ENCODE assay signal across 23 cellular contexts in the genomic region with DNA sequence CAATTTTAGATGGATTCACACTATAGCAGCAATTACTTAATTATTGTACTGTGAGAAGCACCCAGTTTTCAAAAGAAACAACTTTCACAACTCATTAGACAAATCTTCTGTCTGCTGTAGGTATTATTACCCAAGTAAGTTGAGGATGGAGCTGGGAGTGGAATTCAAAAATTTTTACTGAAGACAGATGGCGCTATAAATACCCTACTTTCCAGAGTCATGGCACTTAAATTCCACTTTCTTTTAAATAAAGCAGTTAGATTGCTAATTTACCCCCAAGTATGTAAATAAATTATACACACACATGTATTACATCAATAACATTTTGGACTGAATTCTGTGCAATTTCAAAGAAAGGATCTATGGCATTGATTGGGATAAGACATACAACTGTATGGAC.
"Had no signal": no experiment of that assay in that cellular context is flagged by ENCODE, and none has a peak within 500 bp of the region (broad histone marks: within the 10 kb centered on the region; RNA-seq: fewer than 3 reads in every experiment).

No MANE protein-coding gene starts in this region.

- H3K27me3 Mint-ChIP-seq: progenitor cell of endocrine pancreas had no signal

- H3K4me3 ChIP-seq: colonic mucosa, gastroesophageal sphincter, lung, right atrium auricular region, tibial nerve, uterus had no signal

- H3K4me1 ChIP-seq: colonic mucosa, gastroesophageal sphincter, right atrium auricular region, tibial nerve, uterus had no signal

- H3K27me3 ChIP-seq: colonic mucosa, gastroesophageal sphincter, right atrium auricular region, tibial nerve, uterus had no signal

- H3K9me3 Mint-ChIP-seq: activated B cell treated with CpG ODN at 0.5 μM for 24 hours; activated CD8-positive, alpha-beta T cell treated with anti-CD3 and anti-CD28 coated beads for 36 hours; mesothelial cell of epicardium; nephron progenitor cell had no signal

- H3K4me3 Mint-ChIP-seq: activated B cell treated with CpG ODN at 0.5 μM for 24 hours; activated CD8-positive, alpha-beta T cell treated with anti-CD3 and anti-CD28 coated beads for 36 hours; activated naive CD8-positive, alpha-beta T cell; mesothelial cell of epicardium; nephron progenitor cell had no signal

- H3K36me3 Mint-ChIP-seq: activated naive CD8-positive, alpha-beta T cell; mesothelial cell of epicardium had no signal

- H3K9me3 ChIP-seq: colonic mucosa, gastroesophageal sphincter, right atrium auricular region, tibial nerve, uterus had no signal

- FAIRE-seq: endothelial cell of umbilical vein, small intestine had no signal

- H3K4me1 Mint-ChIP-seq: activated B cell treated with CpG ODN at 0.5 μM for 24 hours, mesothelial cell of epicardium, nephron progenitor cell had no signal

- ATAC-seq: activated CD8-positive, alpha-beta T cell treated with anti-CD3 and anti-CD28 coated beads for 36 hours; gastroesophageal sphincter had no signal

- H3K36me3 ChIP-seq: colonic mucosa, gastroesophageal sphincter, right atrium auricular region, tibial nerve, uterus had no signal

- H3K27ac ChIP-seq: colonic mucosa, gastroesophageal sphincter, right atrium auricular region, tibial nerve, uterus had no signal

- DNase-seq: activated B cell treated with CpG ODN at 0.5 μM for 24 hours; activated CD4-positive, alpha-beta T cell treated with anti-CD3 and anti-CD28 coated beads for 48 hours; activated CD8-positive, alpha-beta T cell treated with anti-CD3 and anti-CD28 coated beads for 36 hours; activated effector memory CD4-positive, alpha-beta T cell treated with anti-CD3 and anti-CD28 coated beads, Interleukin-2, amount 50 U/mL, for 16 hours; activated T-cell treated with anti-CD3 and anti-CD28 coated beads, Interleukin-2, amount 50 U/mL, for 48 hours; amniotic stem cell; caudate nucleus; colonic mucosa; nephron progenitor cell; small intestine; stimulated activated CD4-positive, alpha-beta T cell treated with anti-CD3 and anti-CD28 coated beads, Interleukin-4, amount 100 ng/mL, for 4 hours; stimulated activated CD8-positive, alpha-beta memory T cell treated with anti-CD3 and anti-CD28 coated beads, Interleukin-4, amount 100 ng/mL, for 48 hours; stimulated activated naive CD4-positive, alpha-beta T cell treated with Interleukin-2 at 50 U/mL for 16 hours; substantia nigra; uterus had no signal

- H3K27ac Mint-ChIP-seq: activated B cell treated with CpG ODN at 0.5 μM for 24 hours; activated CD8-positive, alpha-beta T cell treated with anti-CD3 and anti-CD28 coated beads for 36 hours; activated naive CD8-positive, alpha-beta T cell; mesothelial cell of epicardium; nephron progenitor cell; progenitor cell of endocrine pancreas had no signal
